19 cellular contexts compared by ENCODE assay signal in genomic region chr20:61628901-61629300, GRCh38.
DNase-seq lines count a peak whose midpoint lies in the region; ATAC-seq and TF ChIP-seq lines count a peak whose summit lies in the region.
"Had no signal": no experiment of that assay in that cellular context is flagged by ENCODE, and none has a peak within 500 bp of the region (broad histone marks: within the 10 kb centered on the region; RNA-seq: fewer than 3 reads in every experiment).

No MANE protein-coding gene starts in this region.

- H3K18ac ChIP-seq in IMR-90 (ENCODE audit: low read depth, low read length): no peak overlapping the region

- no peak for TF ChIP-seq RAD21 in IMR-90 (IDR thresholded peaks at IDR 0.05; ENCODE audit: low read length)

- no peak overlapping the region; the same call in 1 of the 2 replicates for H3K4me2 ChIP-seq in IMR-90 (ENCODE audit: low read depth, low read length)

- 17% methylated on average over 2 of the region's 13 CpGs; no CpG with 5 or more reads in 1 of the 2 experiments for WGBS in IMR-90 (ENCODE audit: extremely low coverage in 2 of 2, insufficient read length in 1 of 2), 2 experiments

- no peak overlapping the region for H4K5ac ChIP-seq in IMR-90 (ENCODE audit: low read depth, low read length)

- H2BK5ac ChIP-seq in IMR-90 (ENCODE audit: low read depth, low read length, poor library complexity, severe bottlenecking): no peak overlapping the region

- BruUV-seq in IMR-90 (replicated peaks; lab: Mats Ljungman, UMichigan): no TSS peak

- no peaks in the 10 kb centered on the region for H3K4me1 ChIP-seq in IMR-90 (ENCODE audit: control insufficient read depth, insufficient read depth, low read length)
- H3K4me1 ChIP-seq: transverse colon had no signal

- H4K91ac ChIP-seq in IMR-90 (ENCODE audit: insufficient read depth, low read depth, low read length): no peak overlapping the region

- no peak overlapping the region for H3K56ac ChIP-seq in IMR-90 (ENCODE audit: extremely low read depth, insufficient read depth, low read length)

- no peak overlapping the region for H3K27ac ChIP-seq in IMR-90 (ENCODE audit: insufficient read depth, low read length)
- H3K27ac ChIP-seq: C4-2B, heart left ventricle, transverse colon had no signal

- H2BK120ac ChIP-seq in IMR-90 (ENCODE audit: low read depth, low read length): no peak overlapping the region

- DNase-seq in NCI-H1105 treated with DMSO at 0.1 percent for 48 hours (lab: John Stamatoyannopoulos, UW) (peak; percentile 29), NCI-H1105 (lab: John Stamatoyannopoulos, UW) (no peak), IMR-90 (no peak), choroid plexus epithelial cell (ENCODE audit: low read depth) (peak; percentile 18), occipital lobe (lab: John Stamatoyannopoulos, UW) (peak; percentile 66), LoVo (ENCODE audit: low spot score) (no peak), SKM-1 (lab: John Stamatoyannopoulos, UW; ENCODE audit: unreplicated experiment) (no peak)
- DNase-seq: 8988T; activated CD4-positive, alpha-beta T cell treated with anti-CD3 and anti-CD28 coated beads for 1 hour; activated CD8-positive, alpha-beta memory T cell treated with anti-CD3 and anti-CD28 coated beads, Interleukin-2, amount 50 U/mL, for 4 hours; activated naive CD4-positive, alpha-beta T cell; NCI-H2171; T1000; transverse colon had no signal

- no peak overlapping the region for H3K9ac ChIP-seq in IMR-90 (ENCODE audit: low read depth, low read length)

- no peak overlapping the region for H3K14ac ChIP-seq in IMR-90 (replicated peaks; ENCODE audit: low read depth, low read length)

- no peaks in the 10 kb centered on the region; the same call in 1 of the 2 replicates for H3K27me3 ChIP-seq in IMR-90 (ENCODE audit: control insufficient read depth, insufficient read depth, low read length)
- H3K27me3 ChIP-seq: transverse colon had no signal

- CTCF ChIA-PET in IMR-90 (lab: Yijun Ruan, JAX): no interaction called here

- in situ Hi-C loops in IMR-90 (cut with MboI; ENCODE audit: low sequenced_read_pairs): no loop called here

- TF ChIP-seq POLR2A in IMR-90 (IDR thresholded peaks at IDR 0.05; ENCODE audit: low read depth, low read length): no peak

- intact Hi-C loops in IMR-90 (cut with micrococcal nuclease): no loop called here

- H2BK15ac ChIP-seq in IMR-90 (ENCODE audit: low read depth, low read length): no peak overlapping the region

- H3K4me3 ChIP-seq in IMR-90 (ENCODE audit: insufficient read depth, low read depth, low read length) (no peak overlapping the region), choroid plexus epithelial cell (ENCODE audit: low read depth, low read length) (no peak overlapping the region)
- H3K4me3 ChIP-seq: heart left ventricle, SJCRH30, transverse colon had no signal

- H3K4ac ChIP-seq in IMR-90 (ENCODE audit: low read depth, low read length): no peak overlapping the region

- H3K79me1 ChIP-seq in IMR-90 (ENCODE audit: low read depth in 1 of 2, low read length in 2 of 2): no peaks in the 10 kb centered on the region

- H3K36me3 ChIP-seq in IMR-90 (ENCODE audit: control insufficient read depth, insufficient read depth, low read length): no peaks in the 10 kb centered on the region
- H3K36me3 ChIP-seq: heart left ventricle, SJCRH30, transverse colon had no signal

- POLR2A ChIA-PET in IMR-90 (lab: Charles Lee; ENCODE audit: unreplicated experiment): no interaction called here

- no peak overlapping the region for H2BK20ac ChIP-seq in IMR-90 (ENCODE audit: low read depth, low read length)

- dilution Hi-C loops in IMR-90 (cut with HindIII; ENCODE audit: low sequenced_read_pairs, unreplicated experiment): no loop called here

- peak overlapping the region; percentile 21 for H2AFZ ChIP-seq in IMR-90 (replicated peaks; ENCODE audit: low read length, poor library complexity)

- peak; percentile 44 for ATAC-seq in IMR-90 (ENCODE audit: low read depth)
- no peak for ATAC-seq in HG02610 (IDR thresholded peaks at IDR 0.05; ENCODE audit: unreplicated experiment)
- ATAC-seq: heart left ventricle; stimulated activated effector memory CD8-positive, alpha-beta T cell treated with anti-CD3 and anti-CD28 coated beads, Interleukin-12 subunit alpha, Interleukin-12 subunit beta, amount 100 ng/mL, for 72 hours had no signal

- no peak overlapping the region for H2AK9ac ChIP-seq in IMR-90 (replicated peaks; ENCODE audit: low read depth, low read length, poor library complexity)

- no peaks in the 10 kb centered on the region for H3K9me1 ChIP-seq in IMR-90 (ENCODE audit: insufficient read depth, low read length)

- H4K20me1 ChIP-seq in IMR-90 (ENCODE audit: insufficient read depth, low read length): no peaks in the 10 kb centered on the region

- H4K8ac ChIP-seq in IMR-90 (ENCODE audit: low read depth in 2 of 2, low read length in 2 of 2): no peak overlapping the region

- H2AK5ac ChIP-seq in IMR-90 (ENCODE audit: low read depth, low read length): no peak overlapping the region

- no peak for TF ChIP-seq CTCF in IMR-90 (conservative IDR thresholded peaks at IDR 0.05; ENCODE audit: low read depth, low read length)
- TF ChIP-seq CTCF in choroid plexus epithelial cell (conservative IDR thresholded peaks at IDR 0.05; ENCODE audit: low read depth, low read length): no peak

- H3K23ac ChIP-seq in IMR-90 (ENCODE audit: low read depth, low read length): no peak overlapping the region

- no peaks in the 10 kb centered on the region for H3K9me3 ChIP-seq in IMR-90 (ENCODE audit: control insufficient read depth, insufficient read depth, low read length)
- H3K9me3 ChIP-seq: heart left ventricle, SJCRH30, transverse colon had no signal

TF ChIP-seq in IMR-90, 13 proteins besides CTCF, POLR2A, EP300 and RAD21:
- TF ChIP-seq RCOR1 (IDR thresholded peaks at IDR 0.05; ENCODE audit: insufficient replicate concordance, low read length): no peak
- TF ChIP-seq, protein P1, sequence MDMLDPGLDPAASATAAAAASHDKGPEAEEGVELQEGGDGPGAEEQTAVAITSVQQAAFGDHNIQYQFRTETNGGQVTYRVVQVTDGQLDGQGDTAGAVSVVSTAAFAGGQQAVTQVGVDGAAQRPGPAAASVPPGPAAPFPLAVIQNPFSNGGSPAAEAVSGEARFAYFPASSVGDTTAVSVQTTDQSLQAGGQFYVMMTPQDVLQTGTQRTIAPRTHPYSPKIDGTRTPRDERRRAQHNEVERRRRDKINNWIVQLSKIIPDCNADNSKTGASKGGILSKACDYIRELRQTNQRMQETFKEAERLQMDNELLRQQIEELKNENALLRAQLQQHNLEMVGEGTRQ (IDR thresholded peaks at IDR 0.05; ENCODE audit: low read depth, low read length): no peak
- TF ChIP-seq FOS (IDR thresholded peaks at IDR 0.05; ENCODE audit: low read depth, low read length): no peak
- no peak for TF ChIP-seq SMC3 (IDR thresholded peaks at IDR 0.05; ENCODE audit: low read depth, low read length)
- no peak for TF ChIP-seq MXI1 (IDR thresholded peaks at IDR 0.05; ENCODE audit: borderline replicate concordance, low read depth, low read length)
- TF ChIP-seq RFX5 (IDR thresholded peaks at IDR 0.05; ENCODE audit: low read depth, low read length): no peak
- TF ChIP-seq BHLHE40 (IDR thresholded peaks at IDR 0.05; ENCODE audit: low read depth, low read length): no peak
- no peak for TF ChIP-seq MAZ (IDR thresholded peaks at IDR 0.05; ENCODE audit: borderline replicate concordance, low read depth, low read length)
- TF ChIP-seq NFE2L2 (IDR thresholded peaks at IDR 0.05; ENCODE audit: low read depth, low read length): no peak
- TF ChIP-seq CEBPB (IDR thresholded peaks at IDR 0.05; ENCODE audit: low read depth, low read length): no peak
- no peak for TF ChIP-seq CHD1 (IDR thresholded peaks at IDR 0.05; ENCODE audit: low read depth, low read length)
- no peak for TF ChIP-seq MAFK (IDR thresholded peaks at IDR 0.05; ENCODE audit: low read depth, low read length)
- TF ChIP-seq, protein P2, sequence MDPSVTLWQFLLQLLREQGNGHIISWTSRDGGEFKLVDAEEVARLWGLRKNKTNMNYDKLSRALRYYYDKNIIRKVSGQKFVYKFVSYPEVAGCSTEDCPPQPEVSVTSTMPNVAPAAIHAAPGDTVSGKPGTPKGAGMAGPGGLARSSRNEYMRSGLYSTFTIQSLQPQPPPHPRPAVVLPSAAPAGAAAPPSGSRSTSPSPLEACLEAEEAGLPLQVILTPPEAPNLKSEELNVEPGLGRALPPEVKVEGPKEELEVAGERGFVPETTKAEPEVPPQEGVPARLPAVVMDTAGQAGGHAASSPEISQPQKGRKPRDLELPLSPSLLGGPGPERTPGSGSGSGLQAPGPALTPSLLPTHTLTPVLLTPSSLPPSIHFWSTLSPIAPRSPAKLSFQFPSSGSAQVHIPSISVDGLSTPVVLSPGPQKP (IDR thresholded peaks at IDR 0.05; ENCODE audit: borderline replicate concordance, low read depth, low read length): no peak

Comparison
In these comparisons a context has a peak if more than half of its experiments do, and no peak if none do; other contexts are left out.
1. DNase-seq: peak in NCI-H1105 treated with DMSO at 0.1 percent for 48 hours (single experiment), choroid plexus epithelial cell (single experiment) and occipital lobe (single experiment); none in NCI-H1105 (single experiment), IMR-90 (single experiment), LoVo (single experiment) and SKM-1 (single experiment).